Comparison of ENCODE assay signal across 11 cellular contexts in the genomic region with DNA sequence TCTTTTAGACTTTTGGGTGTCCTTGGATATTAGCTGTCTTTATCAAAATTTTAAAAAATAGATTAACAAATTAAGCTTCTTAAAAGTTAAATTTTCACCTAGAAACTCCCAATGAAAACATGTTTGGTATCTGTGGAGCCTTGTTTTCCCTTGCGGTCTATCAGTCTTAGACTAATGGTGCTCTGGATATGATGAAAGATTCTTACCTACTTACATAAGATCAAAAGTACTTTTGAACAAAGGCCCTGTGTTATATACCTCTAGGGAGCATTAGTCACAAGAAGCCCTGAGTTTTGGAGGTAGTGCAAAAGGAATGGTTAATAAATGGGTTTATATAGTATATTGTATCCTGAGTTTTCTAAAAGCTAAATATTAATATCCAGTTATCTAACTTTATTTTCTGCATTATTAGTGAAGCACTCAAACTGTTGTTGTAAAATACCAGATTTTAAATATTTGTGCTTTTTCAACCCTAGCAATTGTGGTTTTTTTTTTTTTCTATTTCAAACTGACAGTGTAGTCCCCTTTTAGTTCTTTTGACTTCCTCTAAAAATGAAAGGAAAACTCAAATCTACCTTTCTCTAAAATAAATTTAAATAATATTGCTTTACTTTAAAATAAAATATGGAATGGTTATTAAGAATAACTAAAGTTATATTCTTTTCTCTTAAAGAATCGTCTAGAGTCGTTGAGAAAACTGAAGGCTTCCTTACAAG. TPM values are rescaled to one million over a fixed set of nuclear protein-coding genes. Genes with fewer than 3 reads are reported as not detected.
DNase-seq lines count a peak whose midpoint lies in the region; ATAC-seq and TF ChIP-seq lines count a peak whose summit lies in the region.
"Had no signal": no experiment of that assay in that cellular context is flagged by ENCODE, and none has a peak within 500 bp of the region (broad histone marks: within the 10 kb centered on the region; RNA-seq: fewer than 3 reads in every experiment).

No MANE protein-coding gene starts in this region.

- TF ChIP-seq CTCF in HCT116 (IDR thresholded peaks at IDR 0.05 in 2 of 3, conservative IDR thresholded peaks at IDR 0.05 in 1 of 3; ENCODE audit: borderline replicate concordance in 1 of 3, insufficient read depth in 1 of 3, low read depth in 2 of 3, low read length in 2 of 3) (no peak), PC-3 (conservative IDR thresholded peaks at IDR 0.05; ENCODE audit: low read depth, low read length) (no peak), choroid plexus epithelial cell (conservative IDR thresholded peaks at IDR 0.05; ENCODE audit: low read depth, low read length) (no peak)

- H3K79me2 ChIP-seq in HCT116 (ENCODE audit: insufficient read depth, low read length) (peaks cover 15% of the 10 kb centered on the region), PC-3 (ENCODE audit: low read length) (peaks cover 4% of the 10 kb centered on the region)

- ATAC-seq in HCT116 (peak; percentile 59), PC-3 (peak; percentile 43), HG02571 (IDR thresholded peaks at IDR 0.05; ENCODE audit: unreplicated experiment) (no peak), HG03571 (IDR thresholded peaks at IDR 0.05; ENCODE audit: unreplicated experiment) (no peak)

- RAD21 ChIA-PET in HCT116 (lab: Charles Lee; ENCODE audit: low non-redundant PET in 1 of 2, low total read pairs in 2 of 2, uncharacterized antibody in 2 of 2, unreplicated experiment in 2 of 2) = no interaction called here

- intact Hi-C loops in HCT116 (cut with micrococcal nuclease) = no loop called here
- intact Hi-C loops in PC-3 (cut with micrococcal nuclease) = loop anchor here (5.0 kb wide), 1 partner anchor 68 kb away; the partner anchor contains the start of gene SMCHD1

- TF ChIP-seq RAD21 in HCT116 (IDR thresholded peaks at IDR 0.05; ENCODE audit: low read depth) = no peak

- no peak overlapping the region for H3K9ac ChIP-seq in HCT116 (ENCODE audit: low read length)
- H3K9ac ChIP-seq in PC-3 (ENCODE audit: low read length) = no peak overlapping the region

- H3K4me2 ChIP-seq in HCT116 (ENCODE audit: low read length) = no peak overlapping the region
- H3K4me2 ChIP-seq in PC-3 (ENCODE audit: low read length) = no peak overlapping the region

- peaks cover 15 to 32% of the 10 kb centered on the region in 2 experiments; a peak in 3 of 4 replicates for H3K4me1 ChIP-seq in HCT116 (ENCODE audit: control insufficient read depth in 1 of 2, insufficient read depth in 2 of 2, low read length in 2 of 2)
- peaks cover 16% of the 10 kb centered on the region for H3K4me1 ChIP-seq in PC-3 (ENCODE audit: insufficient read depth, low read length)

- DNase-seq in HCT116 (ENCODE audit: low read depth, low spot score) (peak; percentile 54), PC-3 (peak; percentile 17), choroid plexus epithelial cell (ENCODE audit: low read depth) (peak; percentile 25), ecto neural progenitor cell (ENCODE audit: low spot score) (no peak)
- DNase-seq: dermis blood vessel endothelial cell, NCI-H187, SHP77 had no signal

- CTCF ChIA-PET in HCT116 (lab: Charles Lee) = no interaction called here
- CTCF ChIA-PET in PC-3 (lab: Charles Lee) = interaction anchor here (0.5 kb wide), 1 partner anchor 562 kb away, joined by 3 read pairs; no protein-coding TSS in a partner anchor

- H3K36me3 ChIP-seq in HCT116 (ENCODE audit: control insufficient read depth in 1 of 2, insufficient read depth in 2 of 2, low read length in 2 of 2) (peaks cover 16 to 61% of the 10 kb centered on the region in 2 experiments), PC-3 (ENCODE audit: low read depth, low read length) (peaks cover 60% of the 10 kb centered on the region)

- H3K27ac ChIP-seq in HCT116 (ENCODE audit: low read depth, low read length) (peak overlapping the region; percentile 26; the same call in 1 of the 2 replicates), PC-3 (ENCODE audit: low read length) (no peak overlapping the region), skin epidermis (peak overlapping the region in 15 of 21 experiments; percentile 19 to 80 (median 46))
- H3K27ac ChIP-seq: HL-60 had no signal

- H3K9me3 ChIP-seq in HCT116 (ENCODE audit: control insufficient read depth in 1 of 2, insufficient read depth in 1 of 2, low read depth in 1 of 2, low read length in 2 of 2) = no peaks in the 10 kb centered on the region
- no peaks in the 10 kb centered on the region for H3K9me3 ChIP-seq in PC-3 (ENCODE audit: low read length)

- no peak for TF ChIP-seq POLR2A in HCT116 (IDR thresholded peaks at IDR 0.05; ENCODE audit: borderline replicate concordance, extremely low read depth, insufficient read depth, insufficient read length)

- no peak overlapping the region for H3K4me3 ChIP-seq in HCT116 (replicated peaks in 1 of 2; ENCODE audit: low read depth in 1 of 2, low read length in 2 of 2)
- H3K4me3 ChIP-seq in PC-3 (ENCODE audit: low read length) = no peak overlapping the region
- no peak overlapping the region for H3K4me3 ChIP-seq in choroid plexus epithelial cell (ENCODE audit: low read depth, low read length)
- H3K4me3 ChIP-seq in skin epidermis = no peak overlapping the region

- H2AFZ ChIP-seq in HCT116 (ENCODE audit: low read depth, low read length, poor library complexity, severe bottlenecking) (no peak overlapping the region), PC-3 (ENCODE audit: low read length) (no peak overlapping the region)

- H3K27me3 ChIP-seq in HCT116 (ENCODE audit: insufficient read depth, low read length) = no peaks in the 10 kb centered on the region
- H3K27me3 ChIP-seq in PC-3 (ENCODE audit: low read length) = no peaks in the 10 kb centered on the region

- H3K9me2 ChIP-seq in HCT116 (ENCODE audit: insufficient read depth) = no peaks in the 10 kb centered on the region
- no peaks in the 10 kb centered on the region for H3K9me2 ChIP-seq in PC-3 (replicated peaks; ENCODE audit: low read length)

- peaks cover 4% of the 10 kb centered on the region for H3F3A ChIP-seq in PC-3 (ENCODE audit: low read length, unreplicated experiment)

- POLR2A ChIA-PET in HCT116 (lab: Charles Lee) = no interaction called here
- POLR2A ChIA-PET in PC-3 (lab: Charles Lee; ENCODE audit: unreplicated experiment) = interaction anchor here (0.7 kb wide), 1 partner anchor 84 kb away, joined by 3 read pairs; no protein-coding TSS in a partner anchor

- BruUV-seq in HCT116 (replicated peaks; lab: Mats Ljungman, UMichigan) (TSS peak; percentile 19), PC-3 (replicated peaks; lab: Mats Ljungman, UMichigan) (no TSS peak)

- H4K20me1 ChIP-seq in HCT116 (ENCODE audit: insufficient read depth) (no peaks in the 10 kb centered on the region), PC-3 (ENCODE audit: low read length) (0 out of 2 replicates have a peak, but pooled peaks cover 4% of the 10 kb centered on the region)

TF ChIP-seq in HCT116, 20 proteins besides CTCF, POLR2A, EP300 and RAD21 (continues in another document):
- TF ChIP-seq CBX3 (IDR thresholded peaks at IDR 0.05; ENCODE audit: low read depth) (no peak), EZH2phosphoT487 (IDR thresholded peaks at IDR 0.05; ENCODE audit: borderline replicate concordance) (no peak), SP1 (IDR thresholded peaks at IDR 0.05; ENCODE audit: low read depth) (0 out of 2 replicates have a peak, but pooled peaks have one; percentile 9), TCF7L2 (IDR thresholded peaks at IDR 0.05; ENCODE audit: borderline replicate concordance, extremely low read depth, insufficient read depth, insufficient read length) (no peak), SIN3A (IDR thresholded peaks at IDR 0.05; ENCODE audit: low read depth) (no peak), CEBPB (IDR thresholded peaks at IDR 0.05; ENCODE audit: low read depth) (peak; percentile 25; the same call in 1 of the 2 replicates)
- TF ChIP-seq, protein P1, sequence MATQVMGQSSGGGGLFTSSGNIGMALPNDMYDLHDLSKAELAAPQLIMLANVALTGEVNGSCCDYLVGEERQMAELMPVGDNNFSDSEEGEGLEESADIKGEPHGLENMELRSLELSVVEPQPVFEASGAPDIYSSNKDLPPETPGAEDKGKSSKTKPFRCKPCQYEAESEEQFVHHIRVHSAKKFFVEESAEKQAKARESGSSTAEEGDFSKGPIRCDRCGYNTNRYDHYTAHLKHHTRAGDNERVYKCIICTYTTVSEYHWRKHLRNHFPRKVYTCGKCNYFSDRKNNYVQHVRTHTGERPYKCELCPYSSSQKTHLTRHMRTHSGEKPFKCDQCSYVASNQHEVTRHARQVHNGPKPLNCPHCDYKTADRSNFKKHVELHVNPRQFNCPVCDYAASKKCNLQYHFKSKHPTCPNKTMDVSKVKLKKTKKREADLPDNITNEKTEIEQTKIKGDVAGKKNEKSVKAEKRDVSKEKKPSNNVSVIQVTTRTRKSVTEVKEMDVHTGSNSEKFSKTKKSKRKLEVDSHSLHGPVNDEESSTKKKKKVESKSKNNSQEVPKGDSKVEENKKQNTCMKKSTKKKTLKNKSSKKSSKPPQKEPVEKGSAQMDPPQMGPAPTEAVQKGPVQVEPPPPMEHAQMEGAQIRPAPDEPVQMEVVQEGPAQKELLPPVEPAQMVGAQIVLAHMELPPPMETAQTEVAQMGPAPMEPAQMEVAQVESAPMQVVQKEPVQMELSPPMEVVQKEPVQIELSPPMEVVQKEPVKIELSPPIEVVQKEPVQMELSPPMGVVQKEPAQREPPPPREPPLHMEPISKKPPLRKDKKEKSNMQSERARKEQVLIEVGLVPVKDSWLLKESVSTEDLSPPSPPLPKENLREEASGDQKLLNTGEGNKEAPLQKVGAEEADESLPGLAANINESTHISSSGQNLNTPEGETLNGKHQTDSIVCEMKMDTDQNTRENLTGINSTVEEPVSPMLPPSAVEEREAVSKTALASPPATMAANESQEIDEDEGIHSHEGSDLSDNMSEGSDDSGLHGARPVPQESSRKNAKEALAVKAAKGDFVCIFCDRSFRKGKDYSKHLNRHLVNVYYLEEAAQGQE (IDR thresholded peaks at IDR 0.05; ENCODE audit: low read depth) = no peak

RNA-seq across cellular contexts. Expression of gene NDC80, which starts 18.1 kb away (rescaled TPM):
- 46.0 TPM for total RNA-seq in HCT116 (2021; ENCODE audit: unreplicated experiment)
- 25.1 and 36.5 TPM in 2 replicates for polyA plus RNA-seq in HCT116 (2012)
- 26.0 and 53.4 TPM in 2 replicates for total RNA-seq in PC-3 (2014; rRNA removed)

RNA-seq across cellular contexts. Expression of gene METTL4, which starts 18.2 kb away (rescaled TPM):
- total RNA-seq in HCT116 (2021; ENCODE audit: unreplicated experiment) (15.5 TPM), PC-3 (2014; rRNA removed) (7.5 and 8.6 TPM in 2 replicates)
- polyA plus RNA-seq in HCT116 (2012) = 3.5 and 4.6 TPM in 2 replicates

Comparison
In these comparisons a context has a peak if more than half of its experiments do, and no peak if none do; other contexts are left out.
1. ATAC-seq: peak in HCT116 (single experiment) and PC-3 (single experiment); none in HG02571 (single experiment) and HG03571 (single experiment).